In genomic region chr3:185308126-185308754, GRCh38 we compare ENCODE assay signal across 8 cellular contexts. TPM values are rescaled to one million over a fixed set of nuclear protein-coding genes. Genes with fewer than 3 reads are reported as not detected.
DNase-seq lines count a peak whose midpoint lies in the region; ATAC-seq and TF ChIP-seq lines count a peak whose summit lies in the region.

No MANE protein-coding gene starts in this region.

- DNase-seq in COR-L47 (lab: John Stamatoyannopoulos, UW) (peak; percentile 31), NCI-H2196 treated with DMSO at 0.1 percent for 48 hours (lab: John Stamatoyannopoulos, UW; ENCODE audit: unreplicated experiment) (peak; percentile 51), fibroblast of pulmonary artery (ENCODE audit: low read depth) (peak; percentile 85), psoas muscle (no peak), epidermal melanocyte (ENCODE audit: insufficient read length, low spot score) (no peak)
- peak; percentile 50 for DNase-seq in activated CD4-positive, alpha-beta memory T cell treated with anti-CD3 and anti-CD28 coated beads, Interleukin-2, amount 10 ng/mL, durations not matched to agents 7 days and 5 days

- peaks cover 15% of the 10 kb centered on the region for H3K9me3 Mint-ChIP-seq in activated CD4-positive, alpha-beta memory T cell treated with anti-CD3 and anti-CD28 coated beads, Interleukin-2, amount 10 ng/mL, durations not matched to agents 7 days and 5 days

- POLR2A ChIA-PET in activated CD4-positive, alpha-beta memory T cell treated with anti-CD3 and anti-CD28 coated beads, Interleukin-2, amount 10 ng/mL, durations not matched to agents 7 days and 5 days (lab: Charles Lee): interaction anchor here (1.2 kb wide), 1 partner anchor 54 kb away, joined by 3 read pairs; no protein-coding TSS in a partner anchor

- H3K4me3 Mint-ChIP-seq in activated CD4-positive, alpha-beta memory T cell treated with anti-CD3 and anti-CD28 coated beads, Interleukin-2, amount 10 ng/mL, durations not matched to agents 7 days and 5 days: no peak overlapping the region

- H3K4me3 ChIP-seq in fibroblast of pulmonary artery (replicated peaks; ENCODE audit: low read depth, low read length): no peak overlapping the region
- H3K4me3 ChIP-seq in psoas muscle: no peak overlapping the region

- H3K9me3 ChIP-seq in psoas muscle: peaks cover 7% of the 10 kb centered on the region

- H3K36me3 ChIP-seq in psoas muscle (ENCODE audit: insufficient read depth in 1 of 2, low read depth in 1 of 2): no peaks in the 10 kb centered on the region

- WGBS in psoas muscle, 3 donors: 93 to 98% (median 95%) methylated on average over 2 of the region's 2 CpGs

- H3K36me3 Mint-ChIP-seq in activated CD4-positive, alpha-beta memory T cell treated with anti-CD3 and anti-CD28 coated beads, Interleukin-2, amount 10 ng/mL, durations not matched to agents 7 days and 5 days (ENCODE audit: low read depth): peaks cover 22% of the 10 kb centered on the region

- H3K4me1 Mint-ChIP-seq in activated CD4-positive, alpha-beta memory T cell treated with anti-CD3 and anti-CD28 coated beads, Interleukin-2, amount 10 ng/mL, durations not matched to agents 7 days and 5 days: peaks cover 9% of the 10 kb centered on the region

- no peaks in the 10 kb centered on the region for H3K4me1 ChIP-seq in psoas muscle

- H3K27me3 Mint-ChIP-seq in activated CD4-positive, alpha-beta memory T cell treated with anti-CD3 and anti-CD28 coated beads, Interleukin-2, amount 10 ng/mL, durations not matched to agents 7 days and 5 days: no peaks in the 10 kb centered on the region

- intact Hi-C loops in psoas muscle (cut with DNase I): no loop called here

- no peaks in the 10 kb centered on the region for H3K27me3 ChIP-seq in psoas muscle (ENCODE audit: insufficient read depth in 3 of 3, low read length in 2 of 3)

- H3K27ac ChIP-seq in psoas muscle: no peak overlapping the region

- CTCF ChIA-PET in activated CD4-positive, alpha-beta memory T cell treated with anti-CD3 and anti-CD28 coated beads, Interleukin-2, amount 10 ng/mL, durations not matched to agents 7 days and 5 days (lab: Charles Lee): interaction anchor here (0.6 to 1.7 kb wide), 18 partner anchors 9 to 430 kb away, joined by 3 to 6 read pairs (median 4); partner anchors contain the start of gene SENP2

- no peak overlapping the region for H3K27ac Mint-ChIP-seq in activated CD4-positive, alpha-beta memory T cell treated with anti-CD3 and anti-CD28 coated beads, Interleukin-2, amount 10 ng/mL, durations not matched to agents 7 days and 5 days

- ATAC-seq in GM21423 (IDR thresholded peaks at IDR 0.05; ENCODE audit: unreplicated experiment): peak; percentile 51
- ATAC-seq in psoas muscle: no peak
- ATAC-seq in HG03520 (IDR thresholded peaks at IDR 0.05; ENCODE audit: unreplicated experiment): no peak

- peak; percentile 91 for TF ChIP-seq CTCF in fibroblast of pulmonary artery (IDR thresholded peaks at IDR 0.05; ENCODE audit: low read length, missing control alignments)
- TF ChIP-seq CTCF in psoas muscle (IDR thresholded peaks at IDR 0.05): peak; percentile 31

RNA-seq across cellular contexts. Expression of gene EHHADH, which starts 54.4 kb away (rescaled TPM):
- 1 to 10 TPM; 1.9 to 2.0 TPM for total RNA-seq in activated CD4-positive, alpha-beta memory T cell treated with anti-CD3 and anti-CD28 coated beads, Interleukin-2, amount 10 ng/mL, durations not matched to agents 7 days and 5 days
- 1 to 10 TPM; 1.9 to 7.2 (median 3.5) TPM for total RNA-seq in psoas muscle
- under 1 TPM; 0.65 to 0.86 (median 0.83) TPM for polyA plus RNA-seq in psoas muscle

RNA-seq across cellular contexts. Expression of gene MAP3K13, which starts 54.7 kb away (rescaled TPM):
- 10 to 100 TPM; 11.0 to 11.3 TPM for total RNA-seq in activated CD4-positive, alpha-beta memory T cell treated with anti-CD3 and anti-CD28 coated beads, Interleukin-2, amount 10 ng/mL, durations not matched to agents 7 days and 5 days
- total RNA-seq in psoas muscle: 1 to 10 TPM; 5.0 to 7.6 (median 6.9) TPM
- polyA plus RNA-seq in psoas muscle: 1 to 10 TPM; 2.6 to 4.3 (median 2.7) TPM

Comparison
In these comparisons a context has a peak if more than half of its experiments do, and no peak if none do; other contexts are left out.
1. DNase-seq: peak in COR-L47 (single experiment), NCI-H2196 treated with DMSO at 0.1 percent for 48 hours (single experiment), activated CD4-positive, alpha-beta memory T cell treated with anti-CD3 and anti-CD28 coated beads, Interleukin-2, amount 10 ng/mL, durations not matched to agents 7 days and 5 days (single experiment) and fibroblast of pulmonary artery (single experiment); none in psoas muscle (0 of 2) and epidermal melanocyte (single experiment).